Comparison of ENCODE assay signal across 8 cellular contexts in the genomic region with DNA sequence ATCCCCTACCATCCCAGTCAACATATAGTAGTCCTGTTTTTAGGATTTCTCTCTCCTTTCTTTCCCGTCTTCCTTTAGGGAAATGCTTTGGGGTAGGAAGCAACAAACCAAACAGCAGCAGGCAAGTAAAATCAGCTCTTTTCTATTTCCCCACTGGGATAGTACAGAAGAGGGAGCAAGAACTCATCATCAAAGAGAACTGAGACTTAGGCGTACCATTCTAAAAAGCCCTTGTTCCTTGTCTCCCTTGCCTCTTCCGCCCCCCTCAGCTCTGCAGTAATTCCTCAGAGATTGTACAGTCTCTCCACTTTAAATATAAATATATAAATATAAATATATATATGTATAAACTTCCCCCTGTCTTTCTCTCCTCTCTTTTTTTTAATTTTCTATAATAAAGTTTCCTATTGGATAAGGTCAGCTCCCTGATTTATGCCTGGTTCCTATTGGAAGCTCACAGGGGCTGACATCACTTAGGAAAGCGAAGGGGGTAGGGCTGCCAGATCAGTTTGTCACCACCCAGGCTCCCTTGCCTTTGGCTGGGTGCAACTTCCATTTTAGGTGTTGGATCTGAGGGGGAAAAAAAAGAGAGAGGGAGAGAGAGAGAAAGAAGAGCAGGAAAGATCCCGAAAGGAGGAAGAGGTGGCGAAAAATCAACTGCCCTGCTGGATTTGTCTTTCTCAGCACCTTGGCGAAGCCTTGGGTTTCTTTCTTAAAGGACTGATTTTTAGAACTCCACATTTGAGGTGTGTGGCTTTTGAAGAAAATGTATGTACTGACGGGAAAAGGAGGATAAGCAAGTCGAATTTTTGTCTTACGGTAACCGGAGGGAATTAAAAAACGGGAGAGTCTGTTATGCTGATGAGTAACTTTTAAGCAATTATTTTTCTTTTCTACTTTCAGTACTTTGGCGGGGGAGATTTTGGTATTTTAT. TPM values are rescaled to one million over a fixed set of nuclear protein-coding genes. Genes with fewer than 3 reads are reported as not detected.
DNase-seq lines count a peak whose midpoint lies in the region; ATAC-seq and TF ChIP-seq lines count a peak whose summit lies in the region.

A gene with protein sequence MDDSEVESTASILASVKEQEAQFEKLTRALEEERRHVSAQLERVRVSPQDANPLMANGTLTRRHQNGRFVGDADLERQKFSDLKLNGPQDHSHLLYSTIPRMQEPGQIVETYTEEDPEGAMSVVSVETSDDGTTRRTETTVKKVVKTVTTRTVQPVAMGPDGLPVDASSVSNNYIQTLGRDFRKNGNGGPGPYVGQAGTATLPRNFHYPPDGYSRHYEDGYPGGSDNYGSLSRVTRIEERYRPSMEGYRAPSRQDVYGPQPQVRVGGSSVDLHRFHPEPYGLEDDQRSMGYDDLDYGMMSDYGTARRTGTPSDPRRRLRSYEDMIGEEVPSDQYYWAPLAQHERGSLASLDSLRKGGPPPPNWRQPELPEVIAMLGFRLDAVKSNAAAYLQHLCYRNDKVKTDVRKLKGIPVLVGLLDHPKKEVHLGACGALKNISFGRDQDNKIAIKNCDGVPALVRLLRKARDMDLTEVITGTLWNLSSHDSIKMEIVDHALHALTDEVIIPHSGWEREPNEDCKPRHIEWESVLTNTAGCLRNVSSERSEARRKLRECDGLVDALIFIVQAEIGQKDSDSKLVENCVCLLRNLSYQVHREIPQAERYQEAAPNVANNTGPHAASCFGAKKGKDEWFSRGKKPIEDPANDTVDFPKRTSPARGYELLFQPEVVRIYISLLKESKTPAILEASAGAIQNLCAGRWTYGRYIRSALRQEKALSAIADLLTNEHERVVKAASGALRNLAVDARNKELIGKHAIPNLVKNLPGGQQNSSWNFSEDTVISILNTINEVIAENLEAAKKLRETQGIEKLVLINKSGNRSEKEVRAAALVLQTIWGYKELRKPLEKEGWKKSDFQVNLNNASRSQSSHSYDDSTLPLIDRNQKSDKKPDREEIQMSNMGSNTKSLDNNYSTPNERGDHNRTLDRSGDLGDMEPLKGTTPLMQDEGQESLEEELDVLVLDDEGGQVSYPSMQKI (plus strand): TSS at position 502 of the 934 bp plus-strand sequence. CDS start 29,677 bp downstream, outside the sequence.

- no peak for TF ChIP-seq CTCF in spleen (IDR thresholded peaks at IDR 0.05 in 8 of 11, conservative IDR thresholded peaks at IDR 0.05 in 3 of 11)

- H3K4me3 ChIP-seq in spleen: peak within 1 kb of the TSS; percentile 41 to 69 (median 48)

- peaks cover 0 to 63% (median 16%) of the 10 kb centered on the region in 6 donors for H3K4me1 ChIP-seq in spleen

- no peaks in the 10 kb centered on the region for H3K36me3 ChIP-seq in spleen

- ATAC-seq in GM19467 (IDR thresholded peaks at IDR 0.05; ENCODE audit: unreplicated experiment): peak; percentile 81
- ATAC-seq in HG03575 (IDR thresholded peaks at IDR 0.05; ENCODE audit: extremely low read depth, insufficient number of reproducible peaks, low FRiP score, unreplicated experiment): peak; percentile 74

- intact Hi-C loops in spleen (cut with DNase I; ENCODE audit: low total_unique reads): no loop called here

- WGBS in spleen, 5 donors: 14 to 23% (median 19%) methylated on average over 13 of the region's 13 CpGs

- peak within 1 kb of the TSS; percentile 79 to 92 (median 88) for H3K27ac ChIP-seq in spleen

- DNase-seq in DMS53 (lab: John Stamatoyannopoulos, UW) (peak; percentile 92), RKO (ENCODE audit: low spot score) (peak; percentile 98), dedifferentiated amniotic fluid mesenchymal stem cell (ENCODE audit: extremely low spot score) (peak; percentile 99), kidney tubule cell (ENCODE audit: low spot score) (peak; percentile 98), spleen (no peak), RPMI8226 (no peak)

- no peaks in the 10 kb centered on the region for H3K27me3 ChIP-seq in spleen (replicated peaks in 1 of 7)

- no peaks in the 10 kb centered on the region for H3K9me3 ChIP-seq in spleen

- peak in 1 of 3 donors; percentile 65 for TF ChIP-seq POLR2A in spleen (IDR thresholded peaks at IDR 0.05)

RNA-seq across cellular contexts. Expression of the gene that starts here (rescaled TPM):
- 100 to 1,000 TPM in 6 of 7 donors, 10 to 100 TPM in 1; 89.4 to 227 (median 130) TPM for total RNA-seq in spleen
- 10 to 100 TPM; 12.0 to 24.6 (median 13.0) TPM for polyA plus RNA-seq in spleen

Comparison
In these comparisons a context has a peak if more than half of its experiments do, and no peak if none do; other contexts are left out.
1. DNase-seq: peak in DMS53 (single experiment), RKO (single experiment), dedifferentiated amniotic fluid mesenchymal stem cell (single experiment) and kidney tubule cell (single experiment); none in spleen (single experiment) and RPMI8226 (single experiment).